Comparison of ENCODE assay signal across 9 cellular contexts in genomic region chr19:15201374-15202023, GRCh38. TPM values are rescaled to one million over a fixed set of nuclear protein-coding genes. Genes with fewer than 3 reads are reported as not detected.
DNase-seq lines count a peak whose midpoint lies in the region; ATAC-seq and TF ChIP-seq lines count a peak whose summit lies in the region.
"Had no signal": no experiment of that assay in that cellular context is flagged by ENCODE, and none has a peak within 500 bp of the region (broad histone marks: within the 10 kb centered on the region; RNA-seq: fewer than 3 reads in every experiment).

No MANE protein-coding gene starts in this region.

- peak overlapping the region; percentile 46 for H3K4me3 ChIP-seq in iPS-18a (ENCODE audit: low read length)
- peak overlapping the region; percentile 90 for H3K4me3 ChIP-seq in thoracic aorta
- H3K4me3 ChIP-seq in colonic mucosa, result no peak overlapping the region

- intact Hi-C loops in colonic mucosa (cut with DNase I), result no loop called here

- peaks cover 6% of the 10 kb centered on the region for H3K4me1 ChIP-seq in iPS-18a (ENCODE audit: control insufficient read depth, low read depth, low read length)
- peaks cover 9 to 31% of the 10 kb centered on the region in 2 donors for H3K4me1 ChIP-seq in thoracic aorta (ENCODE audit: control insufficient read depth in 1 of 2, low read depth in 2 of 2)
- no peaks in the 10 kb centered on the region for H3K4me1 ChIP-seq in colonic mucosa

- no peak overlapping the region for H3K27ac Mint-ChIP-seq in activated naive CD8-positive, alpha-beta T cell
- no peak overlapping the region for H3K27ac Mint-ChIP-seq in activated naive CD8-positive, alpha-beta T cell treated with anti-CD3 and anti-CD28 coated beads for 36 hours
- H3K27ac Mint-ChIP-seq in activated naive CD8-positive, alpha-beta T cell treated with anti-CD3 and anti-CD28 coated beads, Interleukin-2, amount 10 ng/mL, durations not matched to agents 7 days and 5 days, result no peak overlapping the region

- H3K27ac ChIP-seq in iPS-18a (ENCODE audit: low read length) (no peak overlapping the region), thoracic aorta (peak overlapping the region in 1 of 2 donors; percentile 53), colonic mucosa (no peak overlapping the region)

- peaks cover 14% of the 10 kb centered on the region for H3K36me3 ChIP-seq in iPS-18a (ENCODE audit: control insufficient read depth, low read depth, low read length)
- peaks cover 4% of the 10 kb centered on the region for H3K36me3 ChIP-seq in thoracic aorta
- H3K36me3 ChIP-seq in colonic mucosa, result no peaks in the 10 kb centered on the region

- no peak for ATAC-seq in activated naive CD8-positive, alpha-beta T cell treated with anti-CD3 and anti-CD28 coated beads, Interleukin-2, amount 10 ng/mL, durations not matched to agents 7 days and 5 days (ENCODE audit: low read depth)
- no peak for ATAC-seq in thoracic aorta (ENCODE audit: insufficient number of reproducible peaks, low FRiP score, low read depth)

- POLR2A ChIA-PET in activated naive CD8-positive, alpha-beta T cell treated with anti-CD3 and anti-CD28 coated beads, Interleukin-2, amount 10 ng/mL, durations not matched to agents 7 days and 5 days (lab: Charles Lee), result no interaction called here

- no peak for TF ChIP-seq CTCF in thoracic aorta (IDR thresholded peaks at IDR 0.05)
- no peak for TF ChIP-seq CTCF in colonic mucosa (IDR thresholded peaks at IDR 0.05)

- H3K27me3 Mint-ChIP-seq in activated naive CD8-positive, alpha-beta T cell, result peaks cover 28% of the 10 kb centered on the region
- peaks cover 56% of the 10 kb centered on the region for H3K27me3 Mint-ChIP-seq in activated naive CD8-positive, alpha-beta T cell treated with anti-CD3 and anti-CD28 coated beads for 36 hours
- peaks cover 46% of the 10 kb centered on the region for H3K27me3 Mint-ChIP-seq in activated naive CD8-positive, alpha-beta T cell treated with anti-CD3 and anti-CD28 coated beads, Interleukin-2, amount 10 ng/mL, durations not matched to agents 7 days and 5 days

- peaks cover 22% of the 10 kb centered on the region for H3K4me1 Mint-ChIP-seq in activated naive CD8-positive, alpha-beta T cell (ENCODE audit: low read depth)
- peaks cover 5% of the 10 kb centered on the region for H3K4me1 Mint-ChIP-seq in activated naive CD8-positive, alpha-beta T cell treated with anti-CD3 and anti-CD28 coated beads for 36 hours
- peaks cover 7% of the 10 kb centered on the region for H3K4me1 Mint-ChIP-seq in activated naive CD8-positive, alpha-beta T cell treated with anti-CD3 and anti-CD28 coated beads, Interleukin-2, amount 10 ng/mL, durations not matched to agents 7 days and 5 days

- no peak for DNase-seq in activated naive CD8-positive, alpha-beta T cell treated with anti-CD3 and anti-CD28 coated beads for 36 hours
- DNase-seq in activated naive CD8-positive, alpha-beta T cell treated with anti-CD3 and anti-CD28 coated beads, Interleukin-2, amount 10 ng/mL, durations not matched to agents 7 days and 5 days, result no peak
- DNase-seq in thoracic aorta (ENCODE audit: low spot score), result no peak
- DNase-seq in NK-92 (lab: John Stamatoyannopoulos, UW; ENCODE audit: unreplicated experiment), result no peak
- DNase-seq in 8988T, result no peak
- no peak for DNase-seq in colonic mucosa

- H3K9me3 ChIP-seq in iPS-18a (ENCODE audit: control insufficient read depth, low read depth, low read length) (no peaks in the 10 kb centered on the region), thoracic aorta (no peaks in the 10 kb centered on the region), colonic mucosa (no peaks in the 10 kb centered on the region)

- H3K4me3 Mint-ChIP-seq in activated naive CD8-positive, alpha-beta T cell, result peak overlapping the region; percentile 77
- no peak overlapping the region for H3K4me3 Mint-ChIP-seq in activated naive CD8-positive, alpha-beta T cell treated with anti-CD3 and anti-CD28 coated beads for 36 hours
- H3K4me3 Mint-ChIP-seq in activated naive CD8-positive, alpha-beta T cell treated with anti-CD3 and anti-CD28 coated beads, Interleukin-2, amount 10 ng/mL, durations not matched to agents 7 days and 5 days, result peak overlapping the region; percentile 3

- H3K9ac ChIP-seq in iPS-18a (ENCODE audit: low read length), result no peak overlapping the region
- no peak overlapping the region for H3K9ac ChIP-seq in colonic mucosa (ENCODE audit: low read depth in 2 of 2, low read length in 2 of 2)

- H3K9me3 Mint-ChIP-seq in activated naive CD8-positive, alpha-beta T cell (ENCODE audit: low read depth), result no peaks in the 10 kb centered on the region
- H3K9me3 Mint-ChIP-seq in activated naive CD8-positive, alpha-beta T cell treated with anti-CD3 and anti-CD28 coated beads for 36 hours, result no peaks in the 10 kb centered on the region
- no peaks in the 10 kb centered on the region for H3K9me3 Mint-ChIP-seq in activated naive CD8-positive, alpha-beta T cell treated with anti-CD3 and anti-CD28 coated beads, Interleukin-2, amount 10 ng/mL, durations not matched to agents 7 days and 5 days

- H3K36me3 Mint-ChIP-seq in activated naive CD8-positive, alpha-beta T cell, result peaks cover 3% of the 10 kb centered on the region
- no peaks in the 10 kb centered on the region for H3K36me3 Mint-ChIP-seq in activated naive CD8-positive, alpha-beta T cell treated with anti-CD3 and anti-CD28 coated beads for 36 hours
- no peaks in the 10 kb centered on the region for H3K36me3 Mint-ChIP-seq in activated naive CD8-positive, alpha-beta T cell treated with anti-CD3 and anti-CD28 coated beads, Interleukin-2, amount 10 ng/mL, durations not matched to agents 7 days and 5 days

- H3K27me3 ChIP-seq in iPS-18a (ENCODE audit: control insufficient read depth, insufficient read depth, low read length), result no peaks in the 10 kb centered on the region
- no peaks in the 10 kb centered on the region for H3K27me3 ChIP-seq in thoracic aorta (replicated peaks; ENCODE audit: insufficient read depth)
- peaks cover 19% of the 10 kb centered on the region for H3K27me3 ChIP-seq in colonic mucosa

RNA-seq across cellular contexts. Expression of gene NOTCH3, which starts 0.7 kb away (rescaled TPM):
- total RNA-seq in activated naive CD8-positive, alpha-beta T cell treated with anti-CD3 and anti-CD28 coated beads for 36 hours, result under 1 TPM in 1 of 2 experiments, not detected in 1; 0.12 TPM
- total RNA-seq in activated naive CD8-positive, alpha-beta T cell treated with anti-CD3 and anti-CD28 coated beads, Interleukin-2, amount 10 ng/mL, durations not matched to agents 7 days and 5 days, result under 1 TPM; 0.22 to 0.31 TPM
- total RNA-seq in thoracic aorta, result 100 to 1,000 TPM; 289 to 448 TPM
- 10 to 100 TPM in 1 of 2 donors, 1 to 10 TPM in 1; 4.4 to 10.5 TPM for total RNA-seq in colonic mucosa

RNA-seq across cellular contexts. Expression of gene EPHX3, which starts 30.7 kb away (rescaled TPM):
- total RNA-seq in activated naive CD8-positive, alpha-beta T cell treated with anti-CD3 and anti-CD28 coated beads for 36 hours, result not detected
- total RNA-seq in activated naive CD8-positive, alpha-beta T cell treated with anti-CD3 and anti-CD28 coated beads, Interleukin-2, amount 10 ng/mL, durations not matched to agents 7 days and 5 days, result not detected
- total RNA-seq in thoracic aorta (1 to 10 TPM in 1 of 2 donors, not detected in 1; 1.2 TPM), colonic mucosa (under 1 TPM; 0.53 to 0.82 TPM)
- total RNA-seq: M059J had no signal

Comparison
In these comparisons a context has a peak if more than half of its experiments do, and no peak if none do; other contexts are left out.
1. RNA of gene NOTCH3, which starts 0.7 kb away (total RNA-seq): 289 to 448 TPM in thoracic aorta; 4.4 to 10.5 TPM in colonic mucosa, 0.22 to 0.31 TPM in activated naive CD8-positive, alpha-beta T cell treated with anti-CD3 and anti-CD28 coated beads, Interleukin-2, amount 10 ng/mL, durations not matched to agents 7 days and 5 days and 0.12 TPM in activated naive CD8-positive, alpha-beta T cell treated with anti-CD3 and anti-CD28 coated beads for 36 hours; every median in the first group is over 10 times any median in the second.